ENCODE assay signal across 1 cellular context in the genomic region with DNA sequence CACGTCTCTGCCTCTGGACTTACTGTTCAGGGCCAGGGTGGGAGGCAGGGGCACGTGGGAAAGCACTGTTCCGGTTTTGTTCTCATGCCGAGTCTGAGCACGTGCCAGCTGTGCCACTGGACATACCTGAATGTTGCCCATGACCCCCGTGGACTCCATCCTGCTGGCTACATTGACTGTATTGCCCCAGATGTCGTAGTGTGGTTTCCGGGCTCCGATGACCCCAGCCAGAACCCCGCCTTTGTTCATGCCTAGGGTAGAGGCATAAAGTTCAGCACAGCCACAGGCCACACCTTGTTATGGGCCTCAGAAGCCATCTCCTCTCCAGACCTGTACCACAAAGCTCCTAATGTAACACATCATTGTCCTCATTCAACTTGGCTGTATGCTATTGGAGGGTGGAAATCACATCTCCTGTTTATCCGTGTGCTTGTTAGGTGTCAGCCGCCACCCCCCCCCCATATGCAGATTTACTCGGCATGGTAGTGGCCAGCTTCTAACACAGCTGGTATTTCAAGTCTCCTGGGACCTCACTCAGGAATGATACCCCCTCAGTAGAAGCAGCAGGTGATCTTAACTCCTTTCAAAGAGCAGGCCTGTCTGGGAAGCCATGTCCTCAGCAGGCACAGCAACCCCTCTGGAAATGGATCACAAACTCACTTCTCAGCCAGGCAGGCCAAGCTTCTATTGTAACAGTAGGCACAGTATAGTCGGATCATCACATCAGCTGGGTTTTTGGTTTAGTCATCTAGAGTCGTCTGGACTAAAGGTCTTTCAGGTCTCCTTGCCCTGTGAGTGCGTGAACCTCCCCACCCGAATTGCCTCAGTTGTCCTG.
TF ChIP-seq lines count a peak whose summit lies in the region.

No MANE protein-coding gene starts in this region.

TF ChIP-seq in GM12878, 131 proteins besides CTCF, POLR2A, EP300 and RAD21:
- TF ChIP-seq PAX5 (IDR thresholded peaks at IDR 0.05; ENCODE audit: borderline replicate concordance, low read depth, low read length), result no peak
- no peak for TF ChIP-seq MTA3 (IDR thresholded peaks at IDR 0.05; ENCODE audit: borderline replicate concordance, low read length)
- no peak for TF ChIP-seq ZSCAN29 (IDR thresholded peaks at IDR 0.05)
- no peak for TF ChIP-seq ZNF592 (IDR thresholded peaks at IDR 0.05)
- no peak for TF ChIP-seq DPF2 (IDR thresholded peaks at IDR 0.05)
- TF ChIP-seq BCL3 (IDR thresholded peaks at IDR 0.05; ENCODE audit: borderline replicate concordance, insufficient read depth, low read depth, low read length, poor library complexity, severe bottlenecking), result no peak
TF ChIP-seq in GM12878: peak in this region for 0.
